In genomic region chrX:9784317-9784716, GRCh38 we compare ENCODE assay signal across 5 cellular contexts. TPM values are rescaled to one million over a fixed set of nuclear protein-coding genes. Genes with fewer than 3 reads are reported as not detected.
"Had no signal": no experiment of that assay in that cellular context is flagged by ENCODE, and none has a peak within 500 bp of the region (broad histone marks: within the 10 kb centered on the region; RNA-seq: fewer than 3 reads in every experiment).

No MANE protein-coding gene starts in this region.

RNA-seq across cellular contexts. Expression of gene SHROOM2, which starts 1.9 kb away (rescaled TPM):
- total RNA-seq: naive thymus-derived CD4-positive, alpha-beta T cell; natural killer cell had no signal
- polyA plus RNA-seq: naive thymus-derived CD4-positive, alpha-beta T cell had no signal

RNA-seq across cellular contexts. Expression of gene GPR143, which starts 18.7 kb away (rescaled TPM):
- total RNA-seq: naive thymus-derived CD4-positive, alpha-beta T cell; natural killer cell; psoas muscle; sigmoid colon; vagina had no signal
